In the genomic region with DNA sequence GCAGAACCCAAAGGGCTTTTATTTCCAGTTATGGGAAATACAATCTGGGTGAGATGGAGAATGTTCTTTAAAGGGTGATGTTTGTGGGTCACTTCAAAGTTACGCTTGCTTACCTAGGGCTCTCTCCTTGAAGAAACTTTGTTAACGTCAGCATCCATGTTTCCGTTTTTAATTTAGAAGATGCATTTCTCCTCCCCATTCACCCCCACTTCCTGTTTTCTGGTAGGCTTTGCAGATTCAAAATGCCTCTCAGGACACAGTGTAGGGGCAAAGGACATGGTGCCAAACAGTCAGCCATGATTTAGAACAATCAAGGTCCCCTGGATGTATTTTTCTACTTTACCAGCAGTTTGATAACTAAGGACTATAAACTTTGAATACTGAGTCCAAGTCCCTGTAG, we compare ENCODE assay signal across 1 cellular context.
TF ChIP-seq lines count a peak whose summit lies in the region.

No MANE protein-coding gene starts in this region.

TF ChIP-seq in H1, 55 proteins besides CTCF, POLR2A, EP300 and RAD21:
- no peak for TF ChIP-seq ZNF274 (IDR thresholded peaks at IDR 0.05; ENCODE audit: borderline replicate concordance, extremely low read depth, low read length)
- TF ChIP-seq MAFK (IDR thresholded peaks at IDR 0.05; ENCODE audit: low read depth, low read length), result no peak
- TF ChIP-seq BACH1 (IDR thresholded peaks at IDR 0.05; ENCODE audit: low read length), result no peak
- TF ChIP-seq SUZ12 (IDR thresholded peaks at IDR 0.05; ENCODE audit: low read length), result no peak
- no peak for TF ChIP-seq CHD1 (IDR thresholded peaks at IDR 0.05; ENCODE audit: low read depth, low read length)
- no peak for TF ChIP-seq KDM4A (IDR thresholded peaks at IDR 0.05; ENCODE audit: low read depth, low read length, severe bottlenecking)
- TF ChIP-seq GABPA (IDR thresholded peaks at IDR 0.05; ENCODE audit: borderline replicate concordance, insufficient read depth, low read length), result no peak
- no peak for TF ChIP-seq HDAC6 (IDR thresholded peaks at IDR 0.05; ENCODE audit: low read depth, low read length)
- no peak for TF ChIP-seq CHD2 (IDR thresholded peaks at IDR 0.05; ENCODE audit: low read length)
- TF ChIP-seq SAP30 (IDR thresholded peaks at IDR 0.05; ENCODE audit: insufficient read depth, insufficient replicate concordance, low read length), result no peak
- TF ChIP-seq SRF (IDR thresholded peaks at IDR 0.05; ENCODE audit: low read depth, low read length), result no peak
- TF ChIP-seq POLR2AphosphoS5 (IDR thresholded peaks at IDR 0.05; ENCODE audit: low read depth, low read length), result no peak
- TF ChIP-seq RNF2 (IDR thresholded peaks at IDR 0.05; ENCODE audit: borderline replicate concordance, low read depth, low read length, missing control alignments, poor library complexity, severe bottlenecking), result no peak
- no peak for TF ChIP-seq TBP (IDR thresholded peaks at IDR 0.05; ENCODE audit: low read depth, low read length)
- TF ChIP-seq TAF1 (IDR thresholded peaks at IDR 0.05; ENCODE audit: low read depth, low read length), result no peak
- no peak for TF ChIP-seq CBX8 (IDR thresholded peaks at IDR 0.05; ENCODE audit: borderline replicate concordance, low read depth, low read length)
